ENCODE assay signal across 2 cellular contexts in the genomic region with DNA sequence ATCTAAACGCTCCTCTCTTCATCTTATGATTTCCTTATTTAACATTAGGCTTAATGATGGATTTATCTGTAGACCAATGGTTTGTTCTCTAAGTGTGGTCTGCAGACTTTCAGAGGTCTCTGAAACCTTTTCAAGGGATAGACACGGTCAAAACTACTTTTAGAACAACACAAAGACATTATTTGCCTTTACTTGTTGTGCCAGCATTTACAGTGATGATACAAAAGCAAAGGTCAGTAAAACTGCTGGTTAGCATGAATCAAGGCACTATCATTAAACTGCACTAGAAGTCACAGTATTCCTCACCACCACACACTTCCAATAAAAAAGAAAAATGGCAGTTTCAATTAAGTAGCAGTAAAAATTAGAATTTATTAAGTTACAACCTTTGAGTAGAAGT.
TF ChIP-seq lines count a peak whose summit lies in the region.

No MANE protein-coding gene starts in this region.

TF ChIP-seq in A549, 52 proteins besides CTCF, POLR2A, EP300 and RAD21 (continued from another document):
- TF ChIP-seq, protein P1, sequence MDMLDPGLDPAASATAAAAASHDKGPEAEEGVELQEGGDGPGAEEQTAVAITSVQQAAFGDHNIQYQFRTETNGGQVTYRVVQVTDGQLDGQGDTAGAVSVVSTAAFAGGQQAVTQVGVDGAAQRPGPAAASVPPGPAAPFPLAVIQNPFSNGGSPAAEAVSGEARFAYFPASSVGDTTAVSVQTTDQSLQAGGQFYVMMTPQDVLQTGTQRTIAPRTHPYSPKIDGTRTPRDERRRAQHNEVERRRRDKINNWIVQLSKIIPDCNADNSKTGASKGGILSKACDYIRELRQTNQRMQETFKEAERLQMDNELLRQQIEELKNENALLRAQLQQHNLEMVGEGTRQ (IDR thresholded peaks at IDR 0.05) = no peak
- TF ChIP-seq MYC (IDR thresholded peaks at IDR 0.05; ENCODE audit: borderline replicate concordance, low read length) = no peak
- TF ChIP-seq HOXB13 (CRISPR knock-in tag; IDR thresholded peaks at IDR 0.05; ENCODE audit: low read depth) = no peak
- TF ChIP-seq, protein P2, sequence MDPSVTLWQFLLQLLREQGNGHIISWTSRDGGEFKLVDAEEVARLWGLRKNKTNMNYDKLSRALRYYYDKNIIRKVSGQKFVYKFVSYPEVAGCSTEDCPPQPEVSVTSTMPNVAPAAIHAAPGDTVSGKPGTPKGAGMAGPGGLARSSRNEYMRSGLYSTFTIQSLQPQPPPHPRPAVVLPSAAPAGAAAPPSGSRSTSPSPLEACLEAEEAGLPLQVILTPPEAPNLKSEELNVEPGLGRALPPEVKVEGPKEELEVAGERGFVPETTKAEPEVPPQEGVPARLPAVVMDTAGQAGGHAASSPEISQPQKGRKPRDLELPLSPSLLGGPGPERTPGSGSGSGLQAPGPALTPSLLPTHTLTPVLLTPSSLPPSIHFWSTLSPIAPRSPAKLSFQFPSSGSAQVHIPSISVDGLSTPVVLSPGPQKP (IDR thresholded peaks at IDR 0.05; ENCODE audit: low read depth, low read length) = no peak
- no peak for TF ChIP-seq PHF8 (IDR thresholded peaks at IDR 0.05; ENCODE audit: borderline replicate concordance, low read depth)
- no peak for TF ChIP-seq TFCP2L1 (CRISPR knock-in tag; IDR thresholded peaks at IDR 0.05)
- TF ChIP-seq TP53 (CRISPR knock-in tag; IDR thresholded peaks at IDR 0.05) = no peak
- TF ChIP-seq EHF (CRISPR knock-in tag; IDR thresholded peaks at IDR 0.05) = no peak
TF ChIP-seq in A549: peak in this region for 0.

TF ChIP-seq in GM12878, 131 proteins besides CTCF, POLR2A, EP300 and RAD21 (continued from another document):
- TF ChIP-seq, protein P3, sequence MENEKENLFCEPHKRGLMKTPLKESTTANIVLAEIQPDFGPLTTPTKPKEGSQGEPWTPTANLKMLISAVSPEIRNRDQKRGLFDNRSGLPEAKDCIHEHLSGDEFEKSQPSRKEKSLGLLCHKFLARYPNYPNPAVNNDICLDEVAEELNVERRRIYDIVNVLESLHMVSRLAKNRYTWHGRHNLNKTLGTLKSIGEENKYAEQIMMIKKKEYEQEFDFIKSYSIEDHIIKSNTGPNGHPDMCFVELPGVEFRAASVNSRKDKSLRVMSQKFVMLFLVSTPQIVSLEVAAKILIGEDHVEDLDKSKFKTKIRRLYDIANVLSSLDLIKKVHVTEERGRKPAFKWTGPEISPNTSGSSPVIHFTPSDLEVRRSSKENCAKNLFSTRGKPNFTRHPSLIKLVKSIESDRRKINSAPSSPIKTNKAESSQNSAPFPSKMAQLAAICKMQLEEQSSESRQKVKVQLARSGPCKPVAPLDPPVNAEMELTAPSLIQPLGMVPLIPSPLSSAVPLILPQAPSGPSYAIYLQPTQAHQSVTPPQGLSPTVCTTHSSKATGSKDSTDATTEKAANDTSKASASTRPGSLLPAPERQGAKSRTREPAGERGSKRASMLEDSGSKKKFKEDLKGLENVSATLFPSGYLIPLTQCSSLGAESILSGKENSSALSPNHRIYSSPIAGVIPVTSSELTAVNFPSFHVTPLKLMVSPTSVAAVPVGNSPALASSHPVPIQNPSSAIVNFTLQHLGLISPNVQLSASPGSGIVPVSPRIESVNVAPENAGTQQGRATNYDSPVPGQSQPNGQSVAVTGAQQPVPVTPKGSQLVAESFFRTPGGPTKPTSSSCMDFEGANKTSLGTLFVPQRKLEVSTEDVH (IDR thresholded peaks at IDR 0.05; ENCODE audit: low read depth, partially characterized antibody) = no peak
- TF ChIP-seq, protein P4, sequence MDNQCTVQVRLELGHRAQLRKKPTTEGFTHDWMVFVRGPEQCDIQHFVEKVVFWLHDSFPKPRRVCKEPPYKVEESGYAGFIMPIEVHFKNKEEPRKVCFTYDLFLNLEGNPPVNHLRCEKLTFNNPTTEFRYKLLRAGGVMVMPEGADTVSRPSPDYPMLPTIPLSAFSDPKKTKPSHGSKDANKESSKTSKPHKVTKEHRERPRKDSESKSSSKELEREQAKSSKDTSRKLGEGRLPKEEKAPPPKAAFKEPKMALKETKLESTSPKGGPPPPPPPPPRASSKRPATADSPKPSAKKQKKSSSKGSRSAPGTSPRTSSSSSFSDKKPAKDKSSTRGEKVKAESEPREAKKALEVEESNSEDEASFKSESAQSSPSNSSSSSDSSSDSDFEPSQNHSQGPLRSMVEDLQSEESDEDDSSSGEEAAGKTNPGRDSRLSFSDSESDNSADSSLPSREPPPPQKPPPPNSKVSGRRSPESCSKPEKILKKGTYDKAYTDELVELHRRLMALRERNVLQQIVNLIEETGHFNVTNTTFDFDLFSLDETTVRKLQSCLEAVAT (IDR thresholded peaks at IDR 0.05) = no peak
- TF ChIP-seq CHD1 (IDR thresholded peaks at IDR 0.05; ENCODE audit: low read depth, low read length) = no peak
- TF ChIP-seq SP1 (IDR thresholded peaks at IDR 0.05; ENCODE audit: low read depth, low read length) = no peak
- no peak for TF ChIP-seq SREBF1 (IDR thresholded peaks at IDR 0.05; ENCODE audit: low read length)
- TF ChIP-seq SMARCA5 (IDR thresholded peaks at IDR 0.05) = no peak
